28 cellular contexts compared by ENCODE assay signal in genomic region chr15:51250217-51251011, GRCh38.
"Had no signal": no experiment of that assay in that cellular context is flagged by ENCODE, and none has a peak within 500 bp of the region (broad histone marks: within the 10 kb centered on the region; RNA-seq: fewer than 3 reads in every experiment).

No MANE protein-coding gene starts in this region.

- H3K36me3 Mint-ChIP-seq: activated CD4-positive, alpha-beta memory T cell treated with anti-CD3 and anti-CD28 coated beads for 36 hours; activated naive CD4-positive, alpha-beta T cell treated with anti-CD3 and anti-CD28 coated beads, Interleukin-2, amount 10 ng/mL, durations not matched to agents 7 days and 5 days; activated naive CD4-positive, alpha-beta T cell treated with anti-CD3 and anti-CD28 coated beads, Interleukin-2, amount 50 U/mL, for 72 hours; activated naive CD8-positive, alpha-beta T cell treated with anti-CD3 and anti-CD28 coated beads, Interleukin-2, amount 10 ng/mL, durations not matched to agents 7 days and 5 days; WTC11 had no signal

- H3K4me3 Mint-ChIP-seq: activated CD4-positive, alpha-beta memory T cell treated with anti-CD3 and anti-CD28 coated beads for 36 hours; activated naive CD4-positive, alpha-beta T cell treated with anti-CD3 and anti-CD28 coated beads, Interleukin-2, amount 10 ng/mL, durations not matched to agents 7 days and 5 days; activated naive CD8-positive, alpha-beta T cell treated with anti-CD3 and anti-CD28 coated beads, Interleukin-2, amount 10 ng/mL, durations not matched to agents 7 days and 5 days; activated T-cell treated with anti-CD3 and anti-CD28 coated beads, Interleukin-2, amount 50 U/mL, for 24 hours; activated T-cell treated with anti-CD3 and anti-CD28 coated beads, Interleukin-2, amount 50 U/mL, for 72 hours; effector memory CD8-positive, alpha-beta T cell; T-helper 17 cell; T-helper 2 cell treated with Interferon-gamma antibody and Interleukin-4, amounts not matched to agents 5 μg/mL and 100 μg/mL, for 36 hours; WTC11 had no signal

- H3K27me3 ChIP-seq: ascending aorta had no signal

- DNase-seq: activated CD4-positive, alpha-beta memory T cell treated with anti-CD3 and anti-CD28 coated beads for 36 hours; activated CD4-positive, alpha-beta T cell treated with anti-CD3 and anti-CD28 coated beads for 48 hours; activated CD8-positive, alpha-beta memory T cell treated with anti-CD3 and anti-CD28 coated beads, Interleukin-2, amount 50 U/mL, for 48 hours; activated gamma-delta T cell; activated naive CD4-positive, alpha-beta T cell; activated naive CD4-positive, alpha-beta T cell treated with anti-CD3 and anti-CD28 coated beads, Interleukin-2, amount 10 ng/mL, durations not matched to agents 7 days and 5 days; activated naive CD8-positive, alpha-beta T cell treated with anti-CD3 and anti-CD28 coated beads, Interleukin-2, amount 10 ng/mL, durations not matched to agents 7 days and 5 days; activated T-cell treated with anti-CD3 and anti-CD28 coated beads for 4 hours; activated T-cell treated with anti-CD3 and anti-CD28 coated beads, Interleukin-2, amount 50 U/mL, for 24 hours; activated T-cell treated with anti-CD3 and anti-CD28 coated beads, Interleukin-2, amount 50 U/mL, for 72 hours; brain microvascular endothelial cell; caudate nucleus; cortex of kidney; dermis blood vessel endothelial cell; effector CD4-positive, alpha-beta T cell; effector memory CD8-positive, alpha-beta T cell; esophagus squamous epithelium; foreskin melanocyte; heart right ventricle; T-helper 17 cell; T1000 had no signal

- H3K4me1 Mint-ChIP-seq: activated naive CD4-positive, alpha-beta T cell treated with anti-CD3 and anti-CD28 coated beads, Interleukin-2, amount 10 ng/mL, durations not matched to agents 7 days and 5 days; activated naive CD8-positive, alpha-beta T cell treated with anti-CD3 and anti-CD28 coated beads, Interleukin-2, amount 10 ng/mL, durations not matched to agents 7 days and 5 days; T-helper 17 cell; WTC11 had no signal

- H3K27ac ChIP-seq: ascending aorta, brain microvascular endothelial cell, epithelial cell of prostate, esophagus squamous epithelium, gastroesophageal sphincter, heart right ventricle, VCaP had no signal

- H3K4me3 ChIP-seq: ascending aorta, esophagus squamous epithelium, gastroesophageal sphincter, heart right ventricle had no signal

- H3K36me3 ChIP-seq: ascending aorta, brain microvascular endothelial cell, esophagus squamous epithelium, gastroesophageal sphincter, heart right ventricle had no signal

- H3K9me3 Mint-ChIP-seq: activated CD4-positive, alpha-beta memory T cell treated with anti-CD3 and anti-CD28 coated beads for 36 hours; activated naive CD4-positive, alpha-beta T cell treated with anti-CD3 and anti-CD28 coated beads, Interleukin-2, amount 10 ng/mL, durations not matched to agents 7 days and 5 days; activated naive CD8-positive, alpha-beta T cell treated with anti-CD3 and anti-CD28 coated beads, Interleukin-2, amount 10 ng/mL, durations not matched to agents 7 days and 5 days; activated T-cell treated with anti-CD3 and anti-CD28 coated beads, Interleukin-2, amount 50 U/mL, for 24 hours; effector memory CD8-positive, alpha-beta T cell; T-helper 2 cell treated with Interferon-gamma antibody and Interleukin-4, amounts not matched to agents 5 μg/mL and 100 μg/mL, for 36 hours; WTC11 had no signal

- H3K9me3 ChIP-seq: ascending aorta, esophagus squamous epithelium, gastroesophageal sphincter, heart right ventricle had no signal

- H3K27ac Mint-ChIP-seq: activated CD4-positive, alpha-beta memory T cell treated with anti-CD3 and anti-CD28 coated beads for 36 hours; activated naive CD4-positive, alpha-beta T cell treated with anti-CD3 and anti-CD28 coated beads, Interleukin-2, amount 10 ng/mL, durations not matched to agents 7 days and 5 days; activated naive CD4-positive, alpha-beta T cell treated with anti-CD3 and anti-CD28 coated beads, Interleukin-2, amount 50 U/mL, for 72 hours; activated naive CD8-positive, alpha-beta T cell treated with anti-CD3 and anti-CD28 coated beads, Interleukin-2, amount 10 ng/mL, durations not matched to agents 7 days and 5 days; activated T-cell treated with anti-CD3 and anti-CD28 coated beads, Interleukin-2, amount 50 U/mL, for 24 hours; activated T-cell treated with anti-CD3 and anti-CD28 coated beads, Interleukin-2, amount 50 U/mL, for 72 hours; effector memory CD8-positive, alpha-beta T cell; T-helper 17 cell; T-helper 2 cell treated with Interferon-gamma antibody and Interleukin-4, amounts not matched to agents 5 μg/mL and 100 μg/mL, for 36 hours; WTC11 had no signal

- H3K4me1 ChIP-seq: ascending aorta, esophagus squamous epithelium, gastroesophageal sphincter had no signal

- ATAC-seq: activated naive CD4-positive, alpha-beta T cell treated with anti-CD3 and anti-CD28 coated beads, Interleukin-2, amount 50 U/mL, for 72 hours; activated T-cell treated with anti-CD3 and anti-CD28 coated beads, Interleukin-2, amount 50 U/mL, for 72 hours; effector memory CD8-positive, alpha-beta T cell; gastroesophageal sphincter; heart right ventricle; T-helper 17 cell; WTC11 had no signal
